8 cellular contexts compared by ENCODE assay signal in the genomic region with DNA sequence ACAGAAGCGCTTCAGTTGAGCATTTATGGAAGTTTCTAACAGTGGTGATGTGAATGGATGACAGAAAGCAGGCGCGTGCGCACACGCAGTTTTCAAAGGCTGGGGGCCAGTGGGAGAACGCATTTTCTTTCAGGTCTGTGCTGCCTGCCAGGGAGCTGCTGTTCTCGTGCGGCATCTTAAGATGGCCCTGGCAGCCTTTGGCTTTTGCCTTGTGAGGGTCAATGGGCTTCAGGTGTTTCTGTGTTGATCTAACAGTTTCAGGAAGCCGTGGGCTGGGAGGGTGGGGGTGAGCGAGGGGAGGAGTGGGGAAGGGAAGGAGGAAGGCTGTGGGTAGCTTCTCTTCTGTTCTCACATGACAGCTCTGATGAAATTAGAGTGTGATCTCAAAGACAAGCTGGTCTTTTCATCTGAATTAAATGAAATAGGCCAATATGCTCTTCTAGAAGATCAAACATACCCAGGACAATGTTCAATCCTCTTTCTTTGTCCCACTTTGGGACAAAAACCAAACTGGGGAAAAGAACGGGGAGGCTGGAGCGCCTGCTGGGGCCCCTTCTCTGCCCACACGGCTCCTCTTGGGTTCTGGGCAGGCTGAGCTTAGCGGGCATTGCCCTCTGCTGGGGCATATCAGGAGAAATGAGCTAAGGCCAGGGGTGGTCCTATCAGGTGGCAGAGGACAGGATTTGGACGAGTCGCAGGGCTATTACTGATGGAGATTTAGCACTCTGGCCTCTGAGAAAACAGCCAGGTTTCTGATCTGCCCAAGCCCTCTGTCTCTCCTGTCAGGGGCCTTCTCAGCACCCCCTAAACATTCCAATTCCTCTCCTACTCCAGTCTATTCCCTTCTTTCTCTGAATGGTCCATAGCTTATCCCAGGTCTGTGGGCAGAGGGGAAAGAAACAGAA.
DNase-seq lines count a peak whose midpoint lies in the region; ATAC-seq, FAIRE-seq and TF ChIP-seq lines count a peak whose summit lies in the region.

No MANE protein-coding gene starts in this region.

- peak overlapping the region; percentile 46 for H3K27ac Mint-ChIP-seq in activated CD8-positive, alpha-beta memory T cell treated with anti-CD3 and anti-CD28 coated beads, Interleukin-2, amount 10 ng/mL, durations not matched to agents 7 days and 5 days
- peak overlapping the region; percentile 81 to 99 (median 96) for H3K27ac Mint-ChIP-seq in naive thymus-derived CD4-positive, alpha-beta T cell

- no peaks in the 10 kb centered on the region for H3K9me1 ChIP-seq in endothelial cell of umbilical vein (replicated peaks; ENCODE audit: control insufficient read depth, extremely low read depth, insufficient read depth, low read length)

- H3K4me3 Mint-ChIP-seq in activated CD8-positive, alpha-beta memory T cell treated with anti-CD3 and anti-CD28 coated beads, Interleukin-2, amount 10 ng/mL, durations not matched to agents 7 days and 5 days = peak overlapping the region; percentile 35
- H3K4me3 Mint-ChIP-seq in naive thymus-derived CD4-positive, alpha-beta T cell = peak overlapping the region; percentile 73 to 93 (median 82)

- H3K9me3 Mint-ChIP-seq in activated CD8-positive, alpha-beta memory T cell treated with anti-CD3 and anti-CD28 coated beads, Interleukin-2, amount 10 ng/mL, durations not matched to agents 7 days and 5 days (ENCODE audit: low read depth) = no peaks in the 10 kb centered on the region
- no peaks in the 10 kb centered on the region for H3K9me3 Mint-ChIP-seq in naive thymus-derived CD4-positive, alpha-beta T cell

- no peaks in the 10 kb centered on the region for H3K79me2 ChIP-seq in endothelial cell of umbilical vein (ENCODE audit: control insufficient read depth, insufficient read depth, low read length)

- H3K4me2 ChIP-seq in endothelial cell of umbilical vein (ENCODE audit: insufficient read depth, low read length) = no peak overlapping the region

- DNase-seq in DMS53 (lab: John Stamatoyannopoulos, UW) (peak; percentile 33), DMS53 treated with DMSO at 0.1 percent for 48 hours (lab: John Stamatoyannopoulos, UW; ENCODE audit: unreplicated experiment) (no peak), NCI-H2107 treated with DMSO at 0.1 percent for 48 hours (lab: John Stamatoyannopoulos, UW; ENCODE audit: unreplicated experiment) (peak; percentile 45), endothelial cell of umbilical vein (ENCODE audit: low read depth, low spot score) (peak; percentile 40), substantia nigra (lab: John Stamatoyannopoulos, UW) (peak in 47 of 49 donors; percentile 11 to 79 (median 59)), A172 (ENCODE audit: low spot score) (no peak)
- DNase-seq in activated CD8-positive, alpha-beta memory T cell treated with anti-CD3 and anti-CD28 coated beads, Interleukin-2, amount 10 ng/mL, durations not matched to agents 7 days and 5 days = peak; percentile 62
- peak; percentile 29 to 71 (median 64) for DNase-seq in naive thymus-derived CD4-positive, alpha-beta T cell

- H3K27ac ChIP-seq in endothelial cell of umbilical vein (ENCODE audit: insufficient read depth, low read depth, low read length) = no peak overlapping the region
- H3K27ac ChIP-seq in naive thymus-derived CD4-positive, alpha-beta T cell (ENCODE audit: low read depth, low read length) = peak overlapping the region; percentile 72
- H3K27ac ChIP-seq in substantia nigra (ENCODE audit: low read depth, low read length, poor library complexity, severe bottlenecking) = peak overlapping the region; percentile 66

- no peak for ATAC-seq in activated CD8-positive, alpha-beta memory T cell treated with anti-CD3 and anti-CD28 coated beads, Interleukin-2, amount 10 ng/mL, durations not matched to agents 7 days and 5 days
- peak; percentile 73 for ATAC-seq in naive thymus-derived CD4-positive, alpha-beta T cell

- no peak overlapping the region for H2AFZ ChIP-seq in endothelial cell of umbilical vein (ENCODE audit: low read depth, low read length)

- FAIRE-seq in endothelial cell of umbilical vein (lab: Jason Lieb, UNC) = no peak

- peaks cover 28% of the 10 kb centered on the region for H3K27me3 Mint-ChIP-seq in activated CD8-positive, alpha-beta memory T cell treated with anti-CD3 and anti-CD28 coated beads, Interleukin-2, amount 10 ng/mL, durations not matched to agents 7 days and 5 days
- H3K27me3 Mint-ChIP-seq in naive thymus-derived CD4-positive, alpha-beta T cell = peaks cover 0 to 20% (median 0%) of the 10 kb centered on the region in 5 donors

- no peak for TF ChIP-seq POLR2A in endothelial cell of umbilical vein (IDR thresholded peaks at IDR 0.05; ENCODE audit: low read depth, low read length)

- POLR2A ChIA-PET in endothelial cell of umbilical vein (lab: Charles Lee) = no interaction called here
- POLR2A ChIA-PET in naive thymus-derived CD4-positive, alpha-beta T cell (lab: Charles Lee) = interaction anchor here (0.6 to 5.2 kb wide), 25 partner anchors 10 to 518 kb away, joined by 3 to 85 read pairs (median 4); a partner anchor contains a TSS

- no peaks in the 10 kb centered on the region for H3K36me3 Mint-ChIP-seq in activated CD8-positive, alpha-beta memory T cell treated with anti-CD3 and anti-CD28 coated beads, Interleukin-2, amount 10 ng/mL, durations not matched to agents 7 days and 5 days
- peaks cover 0 to 8% (median 0%) of the 10 kb centered on the region in 5 donors for H3K36me3 Mint-ChIP-seq in naive thymus-derived CD4-positive, alpha-beta T cell

- intact Hi-C loops in endothelial cell of umbilical vein (cut with micrococcal nuclease) = loop anchor here (1.0 to 2.0 kb wide), 3 partner anchors 65 to 278 kb away; no protein-coding TSS in a partner anchor
- intact Hi-C loops in naive thymus-derived CD4-positive, alpha-beta T cell (cut with micrococcal nuclease) = loop anchor here (1.0 to 10.0 kb wide), 16 partner anchors 11 to 1105 kb away; a partner anchor contains a TSS

- peaks cover 14% of the 10 kb centered on the region for H3K4me1 ChIP-seq in endothelial cell of umbilical vein (ENCODE audit: control insufficient read depth, extremely low read depth, insufficient read depth, low read length)
- H3K4me1 ChIP-seq in naive thymus-derived CD4-positive, alpha-beta T cell (ENCODE audit: control insufficient read depth in 2 of 2, insufficient read depth in 2 of 2, low read length in 2 of 2) = peaks cover 33 to 38% of the 10 kb centered on the region in 2 donors

- dilution Hi-C loops in endothelial cell of umbilical vein (cut with MboI; ENCODE audit: extremely low pct_ligation_motif_present, low sequenced_read_pairs) = no loop called here

- H3K4me3 ChIP-seq in endothelial cell of umbilical vein (replicated peaks in 1 of 3; ENCODE audit: insufficient read depth in 1 of 3, low read depth in 1 of 3, low read length in 3 of 3) = no peak overlapping the region
- peak overlapping the region; percentile 36 for H3K4me3 ChIP-seq in naive thymus-derived CD4-positive, alpha-beta T cell (ENCODE audit: low read length)

- H3K4me1 Mint-ChIP-seq in activated CD8-positive, alpha-beta memory T cell treated with anti-CD3 and anti-CD28 coated beads, Interleukin-2, amount 10 ng/mL, durations not matched to agents 7 days and 5 days = peaks cover 56% of the 10 kb centered on the region
- H3K4me1 Mint-ChIP-seq in naive thymus-derived CD4-positive, alpha-beta T cell = peaks cover 28 to 68% (median 63%) of the 10 kb centered on the region in 7 donors

- H3K36me3 ChIP-seq in endothelial cell of umbilical vein (ENCODE audit: control insufficient read depth in 2 of 2, extremely low read depth in 1 of 2, insufficient read depth in 2 of 2, low read length in 2 of 2) = no peaks in the 10 kb centered on the region
- no peaks in the 10 kb centered on the region for H3K36me3 ChIP-seq in naive thymus-derived CD4-positive, alpha-beta T cell (ENCODE audit: control insufficient read depth in 2 of 3, insufficient read depth in 3 of 3, low read length in 3 of 3)

- no peaks in the 10 kb centered on the region for H4K20me1 ChIP-seq in endothelial cell of umbilical vein (replicated peaks; ENCODE audit: control insufficient read depth, extremely low read depth, insufficient read depth, low read length)

- TF ChIP-seq CTCF in endothelial cell of umbilical vein (IDR thresholded peaks at IDR 0.05; ENCODE audit: extremely low read depth in 1 of 2, insufficient read depth in 1 of 2, low read depth in 1 of 2, low read length in 2 of 2) = peak; percentile 27 to 50

- no TSS peak for BruUV-seq in endothelial cell of umbilical vein (replicated peaks; lab: Mats Ljungman, UMichigan)

- no peaks in the 10 kb centered on the region for H3K9me3 ChIP-seq in endothelial cell of umbilical vein (replicated peaks; ENCODE audit: control insufficient read depth, insufficient read depth, low read length)
- H3K9me3 ChIP-seq in naive thymus-derived CD4-positive, alpha-beta T cell (ENCODE audit: control insufficient read depth in 2 of 3, low read length in 3 of 3) = no peaks in the 10 kb centered on the region

- no peak overlapping the region for H3K9ac ChIP-seq in endothelial cell of umbilical vein (replicated peaks; ENCODE audit: extremely low read depth, insufficient read depth, low read length)

- CTCF ChIA-PET in activated CD8-positive, alpha-beta memory T cell treated with anti-CD3 and anti-CD28 coated beads, Interleukin-2, amount 10 ng/mL, durations not matched to agents 7 days and 5 days (lab: Charles Lee) = interaction anchor here (0.6 to 10.2 kb wide), 34 partner anchors 10 to 635 kb away, joined by 3 to 245 read pairs (median 4); no protein-coding TSS in a partner anchor
- CTCF ChIA-PET in endothelial cell of umbilical vein (lab: Charles Lee) = interaction anchor here (0.6 to 8.4 kb wide), 42 partner anchors 9 to 634 kb away, joined by 3 to 388 read pairs (median 4); a partner anchor contains a TSS
- CTCF ChIA-PET in naive thymus-derived CD4-positive, alpha-beta T cell (lab: Charles Lee) = interaction anchor here (0.5 to 9.1 kb wide), 52 partner anchors 9 to 636 kb away, joined by 3 to 289 read pairs (median 4); a partner anchor contains a TSS

- H3K27me3 ChIP-seq in endothelial cell of umbilical vein (ENCODE audit: control insufficient read depth in 2 of 2, insufficient read depth in 2 of 2, low read length in 2 of 2) = peaks cover 0 to under 1% of the 10 kb centered on the region in 2 experiments
- H3K27me3 ChIP-seq in naive thymus-derived CD4-positive, alpha-beta T cell (ENCODE audit: control insufficient read depth in 2 of 2, insufficient read depth in 2 of 2, low read length in 2 of 2) = no peaks in the 10 kb centered on the region

TF ChIP-seq in endothelial cell of umbilical vein, 7 proteins besides CTCF, POLR2A, EP300 and RAD21 (continues in another document):
- TF ChIP-seq MYC (IDR thresholded peaks at IDR 0.05; ENCODE audit: low read depth, low read length) = no peak
- no peak for TF ChIP-seq JUN (IDR thresholded peaks at IDR 0.05; ENCODE audit: borderline replicate concordance, insufficient read depth, insufficient read length, low read depth)
- TF ChIP-seq GATA2 (IDR thresholded peaks at IDR 0.05; ENCODE audit: insufficient read depth, insufficient read length, low read depth, low read length) = no peak
- TF ChIP-seq POLR2AphosphoS5 (IDR thresholded peaks at IDR 0.05; ENCODE audit: insufficient read depth, low read depth, low read length) = no peak
- TF ChIP-seq, protein P1, sequence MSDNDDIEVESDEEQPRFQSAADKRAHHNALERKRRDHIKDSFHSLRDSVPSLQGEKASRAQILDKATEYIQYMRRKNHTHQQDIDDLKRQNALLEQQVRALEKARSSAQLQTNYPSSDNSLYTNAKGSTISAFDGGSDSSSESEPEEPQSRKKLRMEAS (IDR thresholded peaks at IDR 0.05; ENCODE audit: insufficient read depth, insufficient read length) = no peak

Comparison
In these comparisons a context has a peak if more than half of its experiments do, and no peak if none do; other contexts are left out.
1. DNase-seq: peak in DMS53 (single experiment), NCI-H2107 treated with DMSO at 0.1 percent for 48 hours (single experiment), activated CD8-positive, alpha-beta memory T cell treated with anti-CD3 and anti-CD28 coated beads, Interleukin-2, amount 10 ng/mL, durations not matched to agents 7 days and 5 days (single experiment), endothelial cell of umbilical vein (single experiment), naive thymus-derived CD4-positive, alpha-beta T cell (9 of 9) and substantia nigra (47 of 49); none in DMS53 treated with DMSO at 0.1 percent for 48 hours (single experiment) and A172 (single experiment).